In genomic region chr6:139765825-139766285, GRCh38 we compare ENCODE assay signal across 10 cellular contexts.
DNase-seq lines count a peak whose midpoint lies in the region; ATAC-seq and TF ChIP-seq lines count a peak whose summit lies in the region.
"Had no signal": no experiment of that assay in that cellular context is flagged by ENCODE, and none has a peak within 500 bp of the region (broad histone marks: within the 10 kb centered on the region; RNA-seq: fewer than 3 reads in every experiment).

No MANE protein-coding gene starts in this region.

- H3K9me3 Mint-ChIP-seq in Calu3 (ENCODE audit: low read depth, unreplicated experiment), result no peaks in the 10 kb centered on the region
- H3K9me3 Mint-ChIP-seq: CD4-positive, alpha-beta memory T cell had no signal

- H3K27me3 Mint-ChIP-seq in Calu3 (ENCODE audit: unreplicated experiment), result no peaks in the 10 kb centered on the region
- H3K27me3 Mint-ChIP-seq: CD4-positive, alpha-beta memory T cell had no signal

- H3K4me3 Mint-ChIP-seq in Calu3 (ENCODE audit: low read depth, unreplicated experiment), result no peak overlapping the region
- H3K4me3 Mint-ChIP-seq: CD4-positive, alpha-beta memory T cell had no signal

- no peak overlapping the region for H3K9ac ChIP-seq in endocrine pancreas (ENCODE audit: control insufficient read depth, insufficient read depth, low read length)

- H3K4me1 ChIP-seq in endocrine pancreas (ENCODE audit: control insufficient read depth, insufficient read depth, low read length), result peaks cover 19% of the 10 kb centered on the region

- CTCF ChIA-PET in Calu3 (lab: Charles Lee) (no interaction called here), GM10248 (lab: Yijun Ruan, JAX) (no interaction called here)

- H3K36me3 ChIP-seq in endocrine pancreas (ENCODE audit: control insufficient read depth, insufficient read depth, low read length), result no peaks in the 10 kb centered on the region

- H3K4me1 Mint-ChIP-seq in Calu3 (ENCODE audit: low read depth, unreplicated experiment), result peaks cover 24% of the 10 kb centered on the region

- intact Hi-C loops in Calu3 (cut with micrococcal nuclease; ENCODE audit: unreplicated experiment), result loop anchor here (10.0 kb wide), 2 partner anchors 181 to 391 kb away; partner anchors contain the start of gene CITED2

- ATAC-seq in HG03108 (IDR thresholded peaks at IDR 0.05; ENCODE audit: unreplicated experiment), result no peak
- ATAC-seq: left cardiac atrium had no signal

- H3K4me3 ChIP-seq in endocrine pancreas (ENCODE audit: control insufficient read depth, insufficient read depth, low read length), result peak overlapping the region; percentile 29

- peak; percentile 24 for DNase-seq in Calu3
- peak; percentile 34 for DNase-seq in NCI-H774 (lab: John Stamatoyannopoulos, UW)
- peak; percentile 90 for DNase-seq in myocyte (ENCODE audit: low read depth)
- DNase-seq in activated T-cell treated with anti-CD3 and anti-CD28 coated beads, Interleukin-2, amount 50 U/mL, for 48 hours, result no peak
- DNase-seq in GM10248 (ENCODE audit: extremely low spot score), result no peak
- no peak for DNase-seq in globus pallidus (ENCODE audit: low spot score)
- DNase-seq: CD4-positive, alpha-beta memory T cell; left cardiac atrium had no signal

- BruUV-seq in Calu3 (replicated peaks; lab: Mats Ljungman, UMichigan), result no TSS peak

- peak overlapping the region; percentile 39 for H3K27ac Mint-ChIP-seq in Calu3 (ENCODE audit: unreplicated experiment)
- H3K27ac Mint-ChIP-seq: CD4-positive, alpha-beta memory T cell had no signal

- H3K9me3 ChIP-seq in endocrine pancreas (ENCODE audit: control insufficient read depth, low read length), result no peaks in the 10 kb centered on the region

- POLR2A ChIA-PET in GM10248 (lab: Yijun Ruan, JAX), result no interaction called here

- no peak for TF ChIP-seq CTCF in Calu3 (IDR thresholded peaks at IDR 0.05; ENCODE audit: unreplicated experiment)
- TF ChIP-seq CTCF in GM10248 (IDR thresholded peaks at IDR 0.05; ENCODE audit: control extremely low read depth, extremely low read depth, low read depth, missing control alignments), result no peak

- no peaks in the 10 kb centered on the region for H3K36me3 Mint-ChIP-seq in Calu3 (ENCODE audit: insufficient read depth, unreplicated experiment)
- H3K36me3 Mint-ChIP-seq: CD4-positive, alpha-beta memory T cell had no signal

- H3K27me3 ChIP-seq in endocrine pancreas (ENCODE audit: control insufficient read depth, insufficient read depth, low read length), result no peaks in the 10 kb centered on the region

Comparison
In these comparisons a context has a peak if more than half of its experiments do, and no peak if none do; other contexts are left out.
1. DNase-seq: peak in Calu3 (single experiment), NCI-H774 (single experiment) and myocyte (single experiment); none in activated T-cell treated with anti-CD3 and anti-CD28 coated beads, Interleukin-2, amount 50 U/mL, for 48 hours (0 of 2), GM10248 (single experiment) and globus pallidus (single experiment).